Comparison of ENCODE assay signal across 9 cellular contexts in the genomic region with DNA sequence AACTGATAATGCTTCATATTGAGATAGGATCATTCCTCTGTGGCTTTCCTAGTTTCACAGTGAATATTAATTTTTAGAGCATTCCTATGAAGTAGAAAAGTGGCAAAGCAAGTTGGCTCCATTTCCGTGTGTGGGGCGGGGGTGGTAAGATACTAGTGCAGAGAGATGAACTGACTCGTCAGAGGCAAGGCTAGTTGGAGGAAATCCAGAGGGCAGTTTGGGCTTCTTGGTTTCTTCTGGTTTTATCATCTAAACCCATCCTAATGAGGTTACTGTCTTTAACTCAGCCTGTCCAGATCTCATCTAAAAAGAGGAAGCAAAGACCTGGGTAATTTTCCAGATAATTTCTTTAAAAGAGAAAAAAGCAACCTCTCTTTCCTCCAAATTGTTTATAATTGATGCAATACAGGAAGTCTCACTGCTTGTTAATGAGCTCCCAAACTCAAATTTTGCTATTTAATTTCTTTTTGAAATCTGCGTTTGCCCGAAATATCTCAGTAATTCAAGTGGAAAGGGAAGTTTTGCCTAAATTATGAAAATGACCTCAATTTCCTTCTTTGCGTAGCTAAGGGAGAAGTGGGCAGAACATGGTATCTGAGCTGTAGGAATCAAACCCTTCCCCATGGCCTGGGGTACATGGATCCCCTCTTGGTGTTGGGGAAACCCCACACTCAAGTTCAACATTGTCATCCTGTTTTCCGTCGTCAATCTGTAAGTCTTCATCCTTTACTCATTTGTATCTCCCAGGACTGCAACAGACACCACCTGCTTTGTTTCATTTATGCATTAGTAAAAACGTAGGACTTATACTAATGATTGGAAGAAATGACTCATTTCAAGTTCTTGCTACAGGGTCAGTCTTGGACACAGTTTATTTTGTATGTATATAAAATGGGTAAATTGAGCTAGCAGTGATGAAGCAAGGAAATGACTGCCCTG.
DNase-seq lines count a peak whose midpoint lies in the region; ATAC-seq and TF ChIP-seq lines count a peak whose summit lies in the region.
"Had no signal": no experiment of that assay in that cellular context is flagged by ENCODE, and none has a peak within 500 bp of the region (broad histone marks: within the 10 kb centered on the region; RNA-seq: fewer than 3 reads in every experiment).

No MANE protein-coding gene starts in this region.

- DNase-seq in HFFc6 (peak; percentile 62), RPMI8226 (peak; percentile 23), esophagus squamous epithelium (lab: John Stamatoyannopoulos, UW) (no peak), vagina (ENCODE audit: extremely low spot score in 2 of 2) (no peak)
- no peak for DNase-seq in activated CD8-positive, alpha-beta memory T cell treated with anti-CD3 and anti-CD28 coated beads, Interleukin-2, amount 10 ng/mL, durations not matched to agents 7 days and 5 days
- no peak for DNase-seq in stimulated activated CD4-positive, alpha-beta T cell treated with anti-CD3 and anti-CD28 coated beads, Interleukin-2, amount 100 ng/mL, for 24 hours
- DNase-seq: cortex of kidney, H7 had no signal

- H3K4me3 Mint-ChIP-seq in HFFc6 = peak overlapping the region; percentile 84
- peak overlapping the region; percentile 36 for H3K4me3 Mint-ChIP-seq in stimulated activated memory B cell treated with anti-CD40 and anti-IgM and Interleukin-4, amounts not matched to agents 10 μg/mL and 1 μg/mL and 100 μg/mL, for 72 hours
- no peak overlapping the region for H3K4me3 Mint-ChIP-seq in activated CD8-positive, alpha-beta memory T cell treated with anti-CD3 and anti-CD28 coated beads, Interleukin-2, amount 10 ng/mL, durations not matched to agents 7 days and 5 days

- H3K9me3 Mint-ChIP-seq in HFFc6 = no peaks in the 10 kb centered on the region
- H3K9me3 Mint-ChIP-seq in stimulated activated memory B cell treated with anti-CD40 and anti-IgM and Interleukin-4, amounts not matched to agents 10 μg/mL and 1 μg/mL and 100 μg/mL, for 72 hours = no peaks in the 10 kb centered on the region
- no peaks in the 10 kb centered on the region for H3K9me3 Mint-ChIP-seq in activated CD8-positive, alpha-beta memory T cell treated with anti-CD3 and anti-CD28 coated beads, Interleukin-2, amount 10 ng/mL, durations not matched to agents 7 days and 5 days (ENCODE audit: low read depth)

- H3K36me3 Mint-ChIP-seq in HFFc6 (ENCODE audit: low read depth) = no peaks in the 10 kb centered on the region
- H3K36me3 Mint-ChIP-seq in stimulated activated memory B cell treated with anti-CD40 and anti-IgM and Interleukin-4, amounts not matched to agents 10 μg/mL and 1 μg/mL and 100 μg/mL, for 72 hours = no peaks in the 10 kb centered on the region
- no peaks in the 10 kb centered on the region for H3K36me3 Mint-ChIP-seq in activated CD8-positive, alpha-beta memory T cell treated with anti-CD3 and anti-CD28 coated beads, Interleukin-2, amount 10 ng/mL, durations not matched to agents 7 days and 5 days

- intact Hi-C loops in esophagus squamous epithelium (cut with DNase I) (no loop called here), vagina (cut with DNase I) (loop anchor here (10.0 kb wide), 1 partner anchor 100 kb away; no protein-coding TSS in a partner anchor)

- H3K4me1 Mint-ChIP-seq in HFFc6 (ENCODE audit: low read depth) = peaks cover 100% of the 10 kb centered on the region
- H3K4me1 Mint-ChIP-seq in stimulated activated memory B cell treated with anti-CD40 and anti-IgM and Interleukin-4, amounts not matched to agents 10 μg/mL and 1 μg/mL and 100 μg/mL, for 72 hours = peaks cover 35% of the 10 kb centered on the region
- H3K4me1 Mint-ChIP-seq in activated CD8-positive, alpha-beta memory T cell treated with anti-CD3 and anti-CD28 coated beads, Interleukin-2, amount 10 ng/mL, durations not matched to agents 7 days and 5 days = peaks cover 18% of the 10 kb centered on the region

- CTCF ChIA-PET in activated CD8-positive, alpha-beta memory T cell treated with anti-CD3 and anti-CD28 coated beads, Interleukin-2, amount 10 ng/mL, durations not matched to agents 7 days and 5 days (lab: Charles Lee) = no interaction called here

- H3K27ac Mint-ChIP-seq in HFFc6 = peak overlapping the region; percentile 98
- peak overlapping the region; percentile 68 for H3K27ac Mint-ChIP-seq in stimulated activated memory B cell treated with anti-CD40 and anti-IgM and Interleukin-4, amounts not matched to agents 10 μg/mL and 1 μg/mL and 100 μg/mL, for 72 hours
- H3K27ac Mint-ChIP-seq in activated CD8-positive, alpha-beta memory T cell treated with anti-CD3 and anti-CD28 coated beads, Interleukin-2, amount 10 ng/mL, durations not matched to agents 7 days and 5 days = no peak overlapping the region

- H3K4me3 ChIP-seq in esophagus squamous epithelium (no peak overlapping the region), vagina (no peak overlapping the region)

- WGBS in esophagus squamous epithelium, 2 donors = 43 to 45% methylated on average over 9 of the region's 9 CpGs

- peak; percentile 10 for ATAC-seq in stimulated activated memory B cell treated with anti-CD40 and anti-IgM and Interleukin-4, amounts not matched to agents 10 μg/mL and 1 μg/mL and 100 μg/mL, for 72 hours
- no peak for ATAC-seq in activated CD8-positive, alpha-beta memory T cell treated with anti-CD3 and anti-CD28 coated beads, Interleukin-2, amount 10 ng/mL, durations not matched to agents 7 days and 5 days

- H3K27me3 ChIP-seq in esophagus squamous epithelium (no peaks in the 10 kb centered on the region), vagina (no peaks in the 10 kb centered on the region)

- H3K4me1 ChIP-seq in esophagus squamous epithelium (peaks cover 19 to 65% (median 23%) of the 10 kb centered on the region in 3 donors), vagina (peaks cover 26% of the 10 kb centered on the region)

- TF ChIP-seq POLR2A in esophagus squamous epithelium (IDR thresholded peaks at IDR 0.05) = no peak
- TF ChIP-seq POLR2A in vagina (IDR thresholded peaks at IDR 0.05) = no peak

- H3K36me3 ChIP-seq in esophagus squamous epithelium = no peaks in the 10 kb centered on the region
- no peaks in the 10 kb centered on the region for H3K36me3 ChIP-seq in vagina

- H3K9me3 ChIP-seq in esophagus squamous epithelium (no peaks in the 10 kb centered on the region), vagina (no peaks in the 10 kb centered on the region)

- H3K27ac ChIP-seq in esophagus squamous epithelium (peak overlapping the region in 3 of 4 donors; percentile 25 to 75 (median 74)), vagina (no peak overlapping the region)

- TF ChIP-seq CTCF in HFFc6 (IDR thresholded peaks at IDR 0.05) = no peak
- no peak for TF ChIP-seq CTCF in esophagus squamous epithelium (IDR thresholded peaks at IDR 0.05)
- no peak for TF ChIP-seq CTCF in vagina (IDR thresholded peaks at IDR 0.05)

- H3K27me3 Mint-ChIP-seq in HFFc6 (ENCODE audit: insufficient read depth) = peaks cover 1% of the 10 kb centered on the region
- no peaks in the 10 kb centered on the region for H3K27me3 Mint-ChIP-seq in stimulated activated memory B cell treated with anti-CD40 and anti-IgM and Interleukin-4, amounts not matched to agents 10 μg/mL and 1 μg/mL and 100 μg/mL, for 72 hours
- H3K27me3 Mint-ChIP-seq in activated CD8-positive, alpha-beta memory T cell treated with anti-CD3 and anti-CD28 coated beads, Interleukin-2, amount 10 ng/mL, durations not matched to agents 7 days and 5 days = peaks cover 10% of the 10 kb centered on the region

Comparison
In these comparisons a context has a peak if more than half of its experiments do, and no peak if none do; other contexts are left out.
1. DNase-seq: peak in HFFc6 (single experiment) and RPMI8226 (single experiment); none in esophagus squamous epithelium (single experiment), activated CD8-positive, alpha-beta memory T cell treated with anti-CD3 and anti-CD28 coated beads, Interleukin-2, amount 10 ng/mL, durations not matched to agents 7 days and 5 days (single experiment), vagina (0 of 2) and stimulated activated CD4-positive, alpha-beta T cell treated with anti-CD3 and anti-CD28 coated beads, Interleukin-2, amount 100 ng/mL, for 24 hours (0 of 2).